Comparison of ENCODE assay signal across 2 cellular contexts in genomic region chr1:1345384-1345783, GRCh38.
TF ChIP-seq lines count a peak whose summit lies in the region.

No MANE protein-coding gene starts in this region.

TF ChIP-seq in A549, 52 proteins besides CTCF, POLR2A, EP300 and RAD21:
- TF ChIP-seq HMGXB4 (CRISPR knock-in tag; IDR thresholded peaks at IDR 0.05; ENCODE audit: borderline replicate concordance) (no peak), KDM1A (IDR thresholded peaks at IDR 0.05; ENCODE audit: low read depth) (no peak), MAZ (IDR thresholded peaks at IDR 0.05; ENCODE audit: borderline replicate concordance, low read depth, low read length) (no peak), NR3C1 (IDR thresholded peaks at IDR 0.05) (no peak), HOXB13 (CRISPR knock-in tag; IDR thresholded peaks at IDR 0.05; ENCODE audit: low read depth) (no peak)

TF ChIP-seq in IMR-90, 13 proteins besides CTCF, POLR2A, EP300 and RAD21:
- no peak for TF ChIP-seq MAZ (IDR thresholded peaks at IDR 0.05; ENCODE audit: borderline replicate concordance, low read depth, low read length)
- TF ChIP-seq RFX5 (IDR thresholded peaks at IDR 0.05; ENCODE audit: low read depth, low read length): no peak
- no peak for TF ChIP-seq ELK1 (IDR thresholded peaks at IDR 0.05; ENCODE audit: borderline replicate concordance, low read depth, low read length)
- no peak for TF ChIP-seq BHLHE40 (IDR thresholded peaks at IDR 0.05; ENCODE audit: low read depth, low read length)
- no peak for TF ChIP-seq MXI1 (IDR thresholded peaks at IDR 0.05; ENCODE audit: borderline replicate concordance, low read depth, low read length)
- TF ChIP-seq, protein P1, sequence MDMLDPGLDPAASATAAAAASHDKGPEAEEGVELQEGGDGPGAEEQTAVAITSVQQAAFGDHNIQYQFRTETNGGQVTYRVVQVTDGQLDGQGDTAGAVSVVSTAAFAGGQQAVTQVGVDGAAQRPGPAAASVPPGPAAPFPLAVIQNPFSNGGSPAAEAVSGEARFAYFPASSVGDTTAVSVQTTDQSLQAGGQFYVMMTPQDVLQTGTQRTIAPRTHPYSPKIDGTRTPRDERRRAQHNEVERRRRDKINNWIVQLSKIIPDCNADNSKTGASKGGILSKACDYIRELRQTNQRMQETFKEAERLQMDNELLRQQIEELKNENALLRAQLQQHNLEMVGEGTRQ (IDR thresholded peaks at IDR 0.05; ENCODE audit: low read depth, low read length): no peak
- TF ChIP-seq MAFK (IDR thresholded peaks at IDR 0.05; ENCODE audit: low read depth, low read length): no peak
- TF ChIP-seq CEBPB (IDR thresholded peaks at IDR 0.05; ENCODE audit: low read depth, low read length): no peak
- TF ChIP-seq NFE2L2 (IDR thresholded peaks at IDR 0.05; ENCODE audit: low read depth, low read length): no peak
- no peak for TF ChIP-seq FOS (IDR thresholded peaks at IDR 0.05; ENCODE audit: low read depth, low read length)
- no peak for TF ChIP-seq CHD1 (IDR thresholded peaks at IDR 0.05; ENCODE audit: low read depth, low read length)
- TF ChIP-seq RCOR1 (IDR thresholded peaks at IDR 0.05; ENCODE audit: insufficient replicate concordance, low read length): no peak
- no peak for TF ChIP-seq SMC3 (IDR thresholded peaks at IDR 0.05; ENCODE audit: low read depth, low read length)
TF ChIP-seq in IMR-90: peak in this region for 0.
